8 cellular contexts compared by ENCODE assay signal in the genomic region with DNA sequence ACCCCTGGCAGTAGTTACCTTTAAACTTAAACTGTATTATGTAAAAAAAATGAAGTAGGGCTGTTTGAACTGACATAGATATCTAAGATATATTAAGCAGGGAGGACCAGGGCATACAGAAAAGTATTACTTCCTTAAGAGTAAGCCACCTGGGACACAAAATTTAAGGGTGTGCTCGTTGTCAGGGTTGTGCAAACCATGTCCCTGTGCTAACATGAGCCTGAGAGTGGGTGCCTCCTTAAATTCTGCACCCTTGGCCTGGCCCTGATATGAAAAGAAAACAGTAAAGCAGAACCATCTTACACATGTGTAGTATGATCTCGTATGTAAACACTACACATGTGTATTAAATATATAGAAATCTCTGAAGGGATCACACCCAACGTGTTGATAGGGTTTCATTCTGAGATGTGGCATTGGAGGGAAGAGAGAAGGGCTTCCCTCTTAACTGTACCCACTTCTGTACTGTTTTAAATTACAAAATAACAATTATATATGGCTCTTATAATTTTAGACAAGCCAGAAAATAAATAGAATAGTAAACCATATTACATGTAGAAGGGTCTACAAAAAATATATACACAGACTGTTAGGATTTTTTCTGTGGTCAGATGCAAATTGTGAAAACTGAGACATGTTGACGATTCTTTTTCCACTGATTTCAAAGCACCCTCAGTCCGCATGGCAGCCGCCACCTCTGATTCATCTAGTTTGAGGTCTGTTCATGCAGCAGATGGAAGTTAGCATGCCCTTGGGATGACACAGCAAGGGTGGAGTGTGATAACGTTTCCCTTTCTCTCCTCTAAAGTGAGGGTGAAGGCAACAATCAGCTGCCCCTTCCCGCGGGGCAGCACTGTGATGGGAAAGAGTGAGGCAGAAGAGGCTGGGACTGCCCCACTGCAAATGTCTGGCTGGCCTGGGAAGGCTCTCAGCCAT.
A peak's percentile ranks its signal among the peaks of the same experiment; 100 is the strongest.
DNase-seq lines count a peak whose midpoint lies in the region; ATAC-seq, FAIRE-seq and TF ChIP-seq lines count a peak whose summit lies in the region.

No MANE protein-coding gene starts in this region.

- peak overlapping the region; percentile 9; the same call in 1 of the 2 replicates for H3K4me2 ChIP-seq in K562 (ENCODE audit: insufficient read depth, low read length)
- peak overlapping the region; percentile 67 for H3K4me2 ChIP-seq in skeletal muscle satellite cell (ENCODE audit: low read length)

- no peak overlapping the region for H3K4me3 Mint-ChIP-seq in activated T-helper 2 cell treated with anti-CD3 and anti-CD28 coated beads, Interferon-gamma antibody, Interleukin-2, Interleukin-4, amounts not matched to agents 10 μg/mL and 5 μg/mL and 100 μg/mL, durations not matched to agents 14 hours and 24 hours and 36 hours (ENCODE audit: low read depth)

- H3K27ac ChIP-seq in K562 (ENCODE audit: extremely low read depth, low read depth, low read length): peak overlapping the region; percentile 29; the same call in 2 of the 3 replicates

- H3K9me3 ChIP-seq in K562 (replicated peaks; ENCODE audit: control insufficient read depth, insufficient read depth, low read depth, low read length) (no peaks in the 10 kb centered on the region), skeletal muscle satellite cell (replicated peaks; ENCODE audit: low read length) (no peaks in the 10 kb centered on the region)

- FAIRE-seq in K562 (lab: Jason Lieb, UNC) (peak; percentile 85), GM19239 (lab: Jason Lieb, UNC) (no peak)

- no peaks in the 10 kb centered on the region for H4K20me1 ChIP-seq in K562 (replicated peaks; ENCODE audit: control insufficient read depth, insufficient read depth, low read length)

- H3K36me3 Mint-ChIP-seq in activated T-helper 2 cell treated with anti-CD3 and anti-CD28 coated beads, Interferon-gamma antibody, Interleukin-2, Interleukin-4, amounts not matched to agents 10 μg/mL and 5 μg/mL and 100 μg/mL, durations not matched to agents 14 hours and 24 hours and 36 hours (ENCODE audit: low read depth): no peaks in the 10 kb centered on the region

- peak; percentile 78 for TF ChIP-seq EP300 in K562 (IDR thresholded peaks at IDR 0.05; ENCODE audit: low read length)

- peak overlapping the region; percentile 52 for H2AFZ ChIP-seq in K562 (ENCODE audit: low read depth, low read length)

- H3K36me3 ChIP-seq in K562 (ENCODE audit: control insufficient read depth, insufficient read depth, low read length) (no peaks in the 10 kb centered on the region; the same call in 1 of the 3 replicates), skeletal muscle satellite cell (ENCODE audit: insufficient read depth, low read length) (no peaks in the 10 kb centered on the region)

- no peak overlapping the region for H3K4me3 ChIP-seq in K562
- peak overlapping the region; percentile 18 for H3K4me3 ChIP-seq in skeletal muscle satellite cell (ENCODE audit: low read length)

- WGBS in K562 (ENCODE audit: insufficient coverage, low coverage, missing lambda C conversion rate): 22% methylated on average over 8 of the region's 9 CpGs

- TF ChIP-seq CTCF in GM10248 (IDR thresholded peaks at IDR 0.05; ENCODE audit: control extremely low read depth, extremely low read depth, low read depth, missing control alignments) (no peak), K562 (IDR thresholded peaks at IDR 0.05 in 2 of 3, conservative IDR thresholded peaks at IDR 0.05 in 1 of 3; ENCODE audit: insufficient read depth in 2 of 3, low read depth in 1 of 3, low read length in 3 of 3) (no peak)

- BruUV-seq in K562 (replicated peaks; lab: Mats Ljungman, UMichigan): no TSS peak

- H3K9ac ChIP-seq in K562 (ENCODE audit: insufficient read depth in 1 of 2, low read depth in 2 of 2, low read length in 2 of 2) (0 out of 4 replicates have a peak overlapping the region, but pooled peaks of 1 of the 2 experiments have one; percentile 22), skeletal muscle satellite cell (ENCODE audit: low read depth, low read length) (peak overlapping the region; percentile 58)

- DNase-seq in GM10248 (ENCODE audit: extremely low spot score) (peak; percentile 26), HS-5 (ENCODE audit: low read depth) (peak; percentile 80), K562 (ENCODE audit: extremely low read depth in 1 of 4, low spot score in 3 of 4) (peak; percentile 63 to 84 (median 72)), SK-N-DZ (ENCODE audit: low spot score) (no peak), NCI-H187 (lab: John Stamatoyannopoulos, UW) (no peak), GM19239 (ENCODE audit: insufficient read length, low spot score) (no peak)
- no peak for DNase-seq in activated T-helper 2 cell treated with anti-CD3 and anti-CD28 coated beads, Interferon-gamma antibody, Interleukin-2, Interleukin-4, amounts not matched to agents 10 μg/mL and 5 μg/mL and 100 μg/mL, durations not matched to agents 14 hours and 24 hours and 36 hours (ENCODE audit: low spot score)

- intact Hi-C loops in K562 (cut with micrococcal nuclease): loop anchor here (5.0 kb wide), 1 partner anchor 81 kb away; no protein-coding TSS in a partner anchor
- intact Hi-C loops in activated T-helper 2 cell treated with anti-CD3 and anti-CD28 coated beads, Interferon-gamma antibody, Interleukin-2, Interleukin-4, amounts not matched to agents 10 μg/mL and 5 μg/mL and 100 μg/mL, durations not matched to agents 14 hours and 24 hours and 36 hours (cut with micrococcal nuclease): no loop called here

- peaks cover 16% of the 10 kb centered on the region for H3K27me3 Mint-ChIP-seq in activated T-helper 2 cell treated with anti-CD3 and anti-CD28 coated beads, Interferon-gamma antibody, Interleukin-2, Interleukin-4, amounts not matched to agents 10 μg/mL and 5 μg/mL and 100 μg/mL, durations not matched to agents 14 hours and 24 hours and 36 hours (ENCODE audit: low read depth)

- H3K4me1 Mint-ChIP-seq in activated T-helper 2 cell treated with anti-CD3 and anti-CD28 coated beads, Interferon-gamma antibody, Interleukin-2, Interleukin-4, amounts not matched to agents 10 μg/mL and 5 μg/mL and 100 μg/mL, durations not matched to agents 14 hours and 24 hours and 36 hours (ENCODE audit: low read depth): peaks cover 12% of the 10 kb centered on the region

- H3K27ac Mint-ChIP-seq in activated T-helper 2 cell treated with anti-CD3 and anti-CD28 coated beads, Interferon-gamma antibody, Interleukin-2, Interleukin-4, amounts not matched to agents 10 μg/mL and 5 μg/mL and 100 μg/mL, durations not matched to agents 14 hours and 24 hours and 36 hours: no peak overlapping the region

- POLR2A ChIA-PET in GM10248 (lab: Yijun Ruan, JAX) (no interaction called here), K562 (lab: Yijun Ruan, JAX) (no interaction called here)

- H3K4me1 ChIP-seq in K562 (replicated peaks in 1 of 2; ENCODE audit: control insufficient read depth in 2 of 2, insufficient read depth in 2 of 2, low read length in 2 of 2): peaks cover 11 to 61% of the 10 kb centered on the region in 2 experiments
- H3K4me1 ChIP-seq in skeletal muscle satellite cell (ENCODE audit: control insufficient read depth, insufficient read depth, low read length): peaks cover 22% of the 10 kb centered on the region

- peak; percentile 86 for ATAC-seq in K562

- TF ChIP-seq POLR2A in K562 (conservative IDR thresholded peaks at IDR 0.05): no peak

- H3K27me3 ChIP-seq in K562 (ENCODE audit: control insufficient read depth in 2 of 2, insufficient read depth in 2 of 2, low read length in 2 of 2) (no peaks in the 10 kb centered on the region), skeletal muscle satellite cell (ENCODE audit: control insufficient read depth, insufficient read depth, low read length) (peaks cover 3% of the 10 kb centered on the region)

- in situ Hi-C loops in K562 (cut with MboI): no loop called here

- H3K9me1 ChIP-seq in K562 (ENCODE audit: control insufficient read depth, insufficient read depth, low read length): no peaks in the 10 kb centered on the region

- no peaks in the 10 kb centered on the region for H3K9me3 Mint-ChIP-seq in activated T-helper 2 cell treated with anti-CD3 and anti-CD28 coated beads, Interferon-gamma antibody, Interleukin-2, Interleukin-4, amounts not matched to agents 10 μg/mL and 5 μg/mL and 100 μg/mL, durations not matched to agents 14 hours and 24 hours and 36 hours

- CTCF ChIA-PET in GM10248 (lab: Yijun Ruan, JAX) (interaction anchor here (0.9 to 2.2 kb wide), 3 partner anchors 11 to 22 kb away, joined by 3 to 9 read pairs (median 3); no protein-coding TSS in a partner anchor), K562 (lab: Yijun Ruan, JAX; ENCODE audit: low intra/inter-chr PET ratio) (no interaction called here)

- peak; percentile 13 to 19; a peak in 1 of 4 replicates for TF ChIP-seq RAD21 in K562 (CRISPR knock-in tag; conservative IDR thresholded peaks at IDR 0.05 in 1 of 2, IDR thresholded peaks at IDR 0.05 in 1 of 2)

- no peaks in the 10 kb centered on the region for H3K79me2 ChIP-seq in K562 (ENCODE audit: control insufficient read depth, insufficient read depth, low read length)

TF ChIP-seq in K562, 482 proteins besides CTCF, POLR2A, EP300 and RAD21 (continues in another document):
- TF ChIP-seq HNRNPUL1 (IDR thresholded peaks at IDR 0.05; ENCODE audit: low read length): no peak
- TF ChIP-seq ZNF175 (CRISPR knock-in tag; IDR thresholded peaks at IDR 0.05; ENCODE audit: low read depth): peak; percentile 55; the same call in 1 of the 2 replicates
- TF ChIP-seq, protein P1, sequence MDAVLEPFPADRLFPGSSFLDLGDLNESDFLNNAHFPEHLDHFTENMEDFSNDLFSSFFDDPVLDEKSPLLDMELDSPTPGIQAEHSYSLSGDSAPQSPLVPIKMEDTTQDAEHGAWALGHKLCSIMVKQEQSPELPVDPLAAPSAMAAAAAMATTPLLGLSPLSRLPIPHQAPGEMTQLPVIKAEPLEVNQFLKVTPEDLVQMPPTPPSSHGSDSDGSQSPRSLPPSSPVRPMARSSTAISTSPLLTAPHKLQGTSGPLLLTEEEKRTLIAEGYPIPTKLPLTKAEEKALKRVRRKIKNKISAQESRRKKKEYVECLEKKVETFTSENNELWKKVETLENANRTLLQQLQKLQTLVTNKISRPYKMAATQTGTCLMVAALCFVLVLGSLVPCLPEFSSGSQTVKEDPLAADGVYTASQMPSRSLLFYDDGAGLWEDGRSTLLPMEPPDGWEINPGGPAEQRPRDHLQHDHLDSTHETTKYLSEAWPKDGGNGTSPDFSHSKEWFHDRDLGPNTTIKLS (IDR thresholded peaks at IDR 0.05; ENCODE audit: borderline replicate concordance, low read depth): peak; percentile 36; the same call in 1 of the 2 replicates
- TF ChIP-seq SMAD4 (CRISPR knock-in tag; conservative IDR thresholded peaks at IDR 0.05): peak; percentile 85

Comparison
In these comparisons a context has a peak if more than half of its experiments do, and no peak if none do; other contexts are left out.
1. DNase-seq: peak in GM10248 (single experiment), HS-5 (single experiment) and K562 (4 of 4); none in SK-N-DZ (single experiment), NCI-H187 (0 of 2), activated T-helper 2 cell treated with anti-CD3 and anti-CD28 coated beads, Interferon-gamma antibody, Interleukin-2, Interleukin-4, amounts not matched to agents 10 μg/mL and 5 μg/mL and 100 μg/mL, durations not matched to agents 14 hours and 24 hours and 36 hours (single experiment) and GM19239 (single experiment).